Comparison of ENCODE assay signal across 9 cellular contexts in the genomic region with DNA sequence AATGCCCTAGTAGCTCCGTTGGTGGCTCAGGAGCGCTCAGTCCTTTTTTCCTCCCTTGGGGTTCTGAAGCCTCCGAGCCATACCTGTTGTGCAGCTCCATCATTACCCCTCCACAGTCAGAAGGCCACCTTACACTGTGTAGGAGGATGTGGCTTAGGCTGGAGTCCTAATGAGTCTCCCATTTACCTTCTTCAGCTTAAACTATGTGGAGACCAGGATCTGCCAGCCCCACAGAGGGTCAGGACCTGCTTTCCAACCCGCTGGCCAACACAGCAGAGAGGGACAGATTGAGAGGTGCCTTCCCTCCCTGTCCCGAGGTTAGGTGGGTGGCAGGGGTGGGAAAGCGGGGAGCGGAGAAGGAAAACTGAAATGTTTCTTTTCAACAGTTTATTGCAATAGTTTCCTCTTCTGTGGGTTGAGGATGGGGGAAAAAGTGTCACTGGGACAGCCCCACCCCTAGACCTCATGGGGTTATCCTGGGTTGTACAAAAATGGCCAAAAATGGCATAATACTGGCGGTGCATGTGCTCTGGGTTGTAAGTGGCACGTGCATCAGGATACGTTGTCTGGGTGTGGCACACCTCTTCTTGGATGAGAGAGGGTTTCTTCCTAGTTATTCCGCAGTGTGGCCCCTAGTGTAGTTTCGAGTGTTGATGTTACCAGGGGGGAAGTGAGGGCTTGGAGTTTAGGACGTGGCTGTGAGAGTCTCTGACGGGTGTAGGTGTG. TPM values are rescaled to one million over a fixed set of nuclear protein-coding genes. Genes with fewer than 3 reads are reported as not detected.
DNase-seq lines count a peak whose midpoint lies in the region; TF ChIP-seq lines count a peak whose summit lies in the region.
"Had no signal": no experiment of that assay in that cellular context is flagged by ENCODE, and none has a peak within 500 bp of the region (broad histone marks: within the 10 kb centered on the region; RNA-seq: fewer than 3 reads in every experiment).

No MANE protein-coding gene starts in this region.

- H3K4me3 Mint-ChIP-seq in activated CD4-positive, alpha-beta T cell treated with anti-CD3 and anti-CD28 coated beads, Interleukin-2, amount 10 ng/mL, durations not matched to agents 7 days and 5 days: peak overlapping the region; percentile 64
- H3K4me3 Mint-ChIP-seq in activated T-helper 1 cell treated with anti-CD3 and anti-CD28 coated beads, Interleukin-12 subunit alpha, Interleukin-12 subunit beta, Interleukin-2, Interleukin-4 antibody, amounts not matched to agents 30 ng/mL and 10 ng/mL and 1 ng/mL, durations not matched to agents 14 hours and 24 hours and 36 hours: peak overlapping the region; percentile 71

- DNase-seq in activated CD4-positive, alpha-beta T cell treated with anti-CD3 and anti-CD28 coated beads, Interleukin-2, amount 10 ng/mL, durations not matched to agents 7 days and 5 days: no peak
- no peak for DNase-seq in activated CD4-positive, alpha-beta T cell treated with anti-CD3 and anti-CD28 coated beads for 1 hour
- DNase-seq in activated T-helper 1 cell treated with anti-CD3 and anti-CD28 coated beads, Interleukin-12 subunit alpha, Interleukin-12 subunit beta, Interleukin-2, Interleukin-4 antibody, amounts not matched to agents 30 ng/mL and 10 ng/mL and 1 ng/mL, durations not matched to agents 14 hours and 24 hours and 36 hours (ENCODE audit: low spot score): no peak
- DNase-seq in lower leg skin (ENCODE audit: low spot score in 2 of 2): peak; percentile 28 to 84
- DNase-seq in suprapubic skin (ENCODE audit: low spot score in 2 of 2): peak in 1 of 2 donors; percentile 59
- no peak for DNase-seq in iPS-NIHi11 (ENCODE audit: low spot score)
- no peak for DNase-seq in ureter (ENCODE audit: low spot score)
- no peak for DNase-seq in NK-92 (lab: John Stamatoyannopoulos, UW; ENCODE audit: unreplicated experiment)
- DNase-seq: SK-N-SH had no signal

- H3K27ac Mint-ChIP-seq in activated CD4-positive, alpha-beta T cell treated with anti-CD3 and anti-CD28 coated beads, Interleukin-2, amount 10 ng/mL, durations not matched to agents 7 days and 5 days: peak overlapping the region; percentile 89
- H3K27ac Mint-ChIP-seq in activated T-helper 1 cell treated with anti-CD3 and anti-CD28 coated beads, Interleukin-12 subunit alpha, Interleukin-12 subunit beta, Interleukin-2, Interleukin-4 antibody, amounts not matched to agents 30 ng/mL and 10 ng/mL and 1 ng/mL, durations not matched to agents 14 hours and 24 hours and 36 hours: peak overlapping the region; percentile 92

- H3K4me1 Mint-ChIP-seq in activated CD4-positive, alpha-beta T cell treated with anti-CD3 and anti-CD28 coated beads, Interleukin-2, amount 10 ng/mL, durations not matched to agents 7 days and 5 days: peaks cover 93% of the 10 kb centered on the region
- H3K4me1 Mint-ChIP-seq in activated T-helper 1 cell treated with anti-CD3 and anti-CD28 coated beads, Interleukin-12 subunit alpha, Interleukin-12 subunit beta, Interleukin-2, Interleukin-4 antibody, amounts not matched to agents 30 ng/mL and 10 ng/mL and 1 ng/mL, durations not matched to agents 14 hours and 24 hours and 36 hours (ENCODE audit: low read depth): peaks cover 92% of the 10 kb centered on the region

- TF ChIP-seq CTCF in lower leg skin (IDR thresholded peaks at IDR 0.05) (no peak), suprapubic skin (IDR thresholded peaks at IDR 0.05) (no peak)

- peaks cover 73% of the 10 kb centered on the region for H3K4me1 ChIP-seq in suprapubic skin

- CTCF ChIA-PET in activated CD4-positive, alpha-beta T cell treated with anti-CD3 and anti-CD28 coated beads, Interleukin-2, amount 10 ng/mL, durations not matched to agents 7 days and 5 days (lab: Charles Lee): interaction anchor here (0.6 to 7.9 kb wide), 8 partner anchors 12 to 78 kb away, joined by 3 to 58 read pairs (median 10); no protein-coding TSS in a partner anchor

- no peaks in the 10 kb centered on the region for H3K9me3 Mint-ChIP-seq in activated CD4-positive, alpha-beta T cell treated with anti-CD3 and anti-CD28 coated beads, Interleukin-2, amount 10 ng/mL, durations not matched to agents 7 days and 5 days
- no peaks in the 10 kb centered on the region for H3K9me3 Mint-ChIP-seq in activated T-helper 1 cell treated with anti-CD3 and anti-CD28 coated beads, Interleukin-12 subunit alpha, Interleukin-12 subunit beta, Interleukin-2, Interleukin-4 antibody, amounts not matched to agents 30 ng/mL and 10 ng/mL and 1 ng/mL, durations not matched to agents 14 hours and 24 hours and 36 hours

- POLR2A ChIA-PET in activated CD4-positive, alpha-beta T cell treated with anti-CD3 and anti-CD28 coated beads, Interleukin-2, amount 10 ng/mL, durations not matched to agents 7 days and 5 days (lab: Charles Lee): no interaction called here

- intact Hi-C loops in activated T-helper 1 cell treated with anti-CD3 and anti-CD28 coated beads, Interleukin-12 subunit alpha, Interleukin-12 subunit beta, Interleukin-2, Interleukin-4 antibody, amounts not matched to agents 30 ng/mL and 10 ng/mL and 1 ng/mL, durations not matched to agents 14 hours and 24 hours and 36 hours (cut with micrococcal nuclease): loop anchor here (1.0 kb wide), 2 partner anchors 8 to 31 kb away; partner anchors contain the start of gene TSPAN14
- intact Hi-C loops in lower leg skin (cut with DNase I; ENCODE audit: low total_unique reads): no loop called here

- TF ChIP-seq POLR2A in lower leg skin (IDR thresholded peaks at IDR 0.05) (no peak), suprapubic skin (IDR thresholded peaks at IDR 0.05) (no peak)

- peaks cover 80% of the 10 kb centered on the region for H3K36me3 Mint-ChIP-seq in activated CD4-positive, alpha-beta T cell treated with anti-CD3 and anti-CD28 coated beads, Interleukin-2, amount 10 ng/mL, durations not matched to agents 7 days and 5 days (ENCODE audit: low read depth)
- peaks cover 38% of the 10 kb centered on the region for H3K36me3 Mint-ChIP-seq in activated T-helper 1 cell treated with anti-CD3 and anti-CD28 coated beads, Interleukin-12 subunit alpha, Interleukin-12 subunit beta, Interleukin-2, Interleukin-4 antibody, amounts not matched to agents 30 ng/mL and 10 ng/mL and 1 ng/mL, durations not matched to agents 14 hours and 24 hours and 36 hours (ENCODE audit: low read depth)

- no peaks in the 10 kb centered on the region for H3K9me3 ChIP-seq in suprapubic skin
- H3K9me3 ChIP-seq: SK-N-SH had no signal

- 78% methylated on average over 14 of the region's 14 CpGs for WGBS in lower leg skin, 2 donors
- 83% methylated on average over 14 of the region's 14 CpGs for WGBS in suprapubic skin

- peak overlapping the region; percentile 68 for H3K27ac ChIP-seq in suprapubic skin

- peaks cover 19% of the 10 kb centered on the region for H3K36me3 ChIP-seq in suprapubic skin

- no peaks in the 10 kb centered on the region for H3K27me3 ChIP-seq in suprapubic skin

- no peak for TF ChIP-seq EP300 in suprapubic skin (IDR thresholded peaks at IDR 0.05)

- H3K4me3 ChIP-seq in lower leg skin (ENCODE audit: low read depth, poor library complexity, severe bottlenecking) (no peak overlapping the region), suprapubic skin (no peak overlapping the region)

- H3K27me3 Mint-ChIP-seq in activated CD4-positive, alpha-beta T cell treated with anti-CD3 and anti-CD28 coated beads, Interleukin-2, amount 10 ng/mL, durations not matched to agents 7 days and 5 days: no peaks in the 10 kb centered on the region
- H3K27me3 Mint-ChIP-seq in activated T-helper 1 cell treated with anti-CD3 and anti-CD28 coated beads, Interleukin-12 subunit alpha, Interleukin-12 subunit beta, Interleukin-2, Interleukin-4 antibody, amounts not matched to agents 30 ng/mL and 10 ng/mL and 1 ng/mL, durations not matched to agents 14 hours and 24 hours and 36 hours (ENCODE audit: insufficient read depth): no peaks in the 10 kb centered on the region

RNA-seq across cellular contexts. Expression of gene TSPAN14, which starts 31.5 kb away (rescaled TPM):
- 100 to 1,000 TPM; 127 to 143 TPM for total RNA-seq in activated CD4-positive, alpha-beta T cell treated with anti-CD3 and anti-CD28 coated beads, Interleukin-2, amount 10 ng/mL, durations not matched to agents 7 days and 5 days
- total RNA-seq in activated T-helper 1 cell treated with anti-CD3 and anti-CD28 coated beads, Interleukin-12 subunit alpha, Interleukin-12 subunit beta, Interleukin-2, Interleukin-4 antibody, amounts not matched to agents 30 ng/mL and 10 ng/mL and 1 ng/mL, durations not matched to agents 14 hours and 24 hours and 36 hours: 75.4 and 81.9 TPM in 2 replicates
- total RNA-seq in lower leg skin (100 to 1,000 TPM; 103 to 168 (median 131) TPM), suprapubic skin (100 to 1,000 TPM in 3 of 4 donors, 10 to 100 TPM in 1; 99.7 to 145 (median 122) TPM), ureter (177 TPM)

RNA-seq across cellular contexts. Expression of gene SH2D4B, which starts 52.1 kb away (rescaled TPM):
- under 1 TPM; 0.07 to 0.10 TPM for total RNA-seq in activated CD4-positive, alpha-beta T cell treated with anti-CD3 and anti-CD28 coated beads, Interleukin-2, amount 10 ng/mL, durations not matched to agents 7 days and 5 days
- total RNA-seq in activated T-helper 1 cell treated with anti-CD3 and anti-CD28 coated beads, Interleukin-12 subunit alpha, Interleukin-12 subunit beta, Interleukin-2, Interleukin-4 antibody, amounts not matched to agents 30 ng/mL and 10 ng/mL and 1 ng/mL, durations not matched to agents 14 hours and 24 hours and 36 hours: 0.18 and 0.20 TPM in 2 replicates
- total RNA-seq in lower leg skin: under 1 TPM in 1 of 4 donors, not detected in 3; 0.13 TPM
- under 1 TPM in 2 of 4 donors, not detected in 2; 0.18 to 0.23 TPM for total RNA-seq in suprapubic skin
- total RNA-seq in ureter: not detected

Comparison
In these comparisons a context has a peak if more than half of its experiments do, and no peak if none do; other contexts are left out.
1. DNase-seq: peak in lower leg skin (2 of 2); none in activated CD4-positive, alpha-beta T cell treated with anti-CD3 and anti-CD28 coated beads, Interleukin-2, amount 10 ng/mL, durations not matched to agents 7 days and 5 days (single experiment), activated CD4-positive, alpha-beta T cell treated with anti-CD3 and anti-CD28 coated beads for 1 hour (single experiment), activated T-helper 1 cell treated with anti-CD3 and anti-CD28 coated beads, Interleukin-12 subunit alpha, Interleukin-12 subunit beta, Interleukin-2, Interleukin-4 antibody, amounts not matched to agents 30 ng/mL and 10 ng/mL and 1 ng/mL, durations not matched to agents 14 hours and 24 hours and 36 hours (single experiment), iPS-NIHi11 (single experiment), ureter (single experiment) and NK-92 (single experiment).